In genomic region chr6:31639449-31639861, GRCh38 we compare ENCODE assay signal across 12 cellular contexts. TPM values are rescaled to one million over a fixed set of nuclear protein-coding genes. Genes with fewer than 3 reads are reported as not detected.
DNase-seq lines count a peak whose midpoint lies in the region; ATAC-seq lines count a peak whose summit lies in the region.
"Had no signal": no experiment of that assay in that cellular context is flagged by ENCODE, and none has a peak within 500 bp of the region (broad histone marks: within the 10 kb centered on the region; RNA-seq: fewer than 3 reads in every experiment).

No MANE protein-coding gene starts in this region.

- peak overlapping the region; percentile 90 for H3K27ac Mint-ChIP-seq in stimulated activated naive CD8-positive, alpha-beta T cell treated with anti-CD3 and anti-CD28 coated beads, Interleukin-15, Interleukin-2, amounts not matched to agents 100 ng/mL and 50 ng/mL, for 24 hours

- no peak for ATAC-seq in GM19324 (IDR thresholded peaks at IDR 0.05; ENCODE audit: low FRiP score, unreplicated experiment)
- ATAC-seq: sciatic nerve had no signal

- H3K4me3 Mint-ChIP-seq in stimulated activated naive CD8-positive, alpha-beta T cell treated with anti-CD3 and anti-CD28 coated beads, Interleukin-15, Interleukin-2, amounts not matched to agents 100 ng/mL and 50 ng/mL, for 24 hours: no peak overlapping the region

- no peaks in the 10 kb centered on the region for H3K9me3 Mint-ChIP-seq in stimulated activated naive CD8-positive, alpha-beta T cell treated with anti-CD3 and anti-CD28 coated beads, Interleukin-15, Interleukin-2, amounts not matched to agents 100 ng/mL and 50 ng/mL, for 24 hours

- peaks cover 11% of the 10 kb centered on the region for H3K4me1 Mint-ChIP-seq in stimulated activated naive CD8-positive, alpha-beta T cell treated with anti-CD3 and anti-CD28 coated beads, Interleukin-15, Interleukin-2, amounts not matched to agents 100 ng/mL and 50 ng/mL, for 24 hours (ENCODE audit: low read depth)

- H3K36me3 Mint-ChIP-seq in stimulated activated naive CD8-positive, alpha-beta T cell treated with anti-CD3 and anti-CD28 coated beads, Interleukin-15, Interleukin-2, amounts not matched to agents 100 ng/mL and 50 ng/mL, for 24 hours (ENCODE audit: low read depth): peaks cover 69% of the 10 kb centered on the region

- peak; percentile 58 for DNase-seq in stimulated activated CD4-positive, alpha-beta T cell treated with anti-CD3 and anti-CD28 coated beads, Interleukin-15, amount 100 ng/mL, for 24 hours
- DNase-seq in stimulated activated CD4-positive, alpha-beta T cell treated with anti-CD3 and anti-CD28 coated beads, Interleukin-12 subunit alpha, Interleukin-12 subunit beta, amount 100 ng/mL, for 4 hours: no peak
- DNase-seq in RPMI7951 (ENCODE audit: low read depth) (peak; percentile 92), dermis blood vessel endothelial cell (peak; percentile 68), NCI-H187 (lab: John Stamatoyannopoulos, UW) (no peak)
- DNase-seq in activated effector memory CD4-positive, alpha-beta T cell treated with Interleukin-2 at 50 U/mL for 16 hours: no peak
- DNase-seq: adrenal gland, KG1, uterus had no signal

- H3K27me3 Mint-ChIP-seq in stimulated activated naive CD8-positive, alpha-beta T cell treated with anti-CD3 and anti-CD28 coated beads, Interleukin-15, Interleukin-2, amounts not matched to agents 100 ng/mL and 50 ng/mL, for 24 hours: no peaks in the 10 kb centered on the region

RNA-seq across cellular contexts. Expression of gene BAG6, which starts 13.0 kb away (rescaled TPM):
- total RNA-seq in RPMI7951 (2014; rRNA removed; shearing (Covaris generic)): 124 and 161 TPM in 2 replicates
- 133 and 309 TPM in 2 replicates for total RNA-seq in dermis blood vessel endothelial cell

RNA-seq across cellular contexts. Expression of gene APOM, which starts 16.2 kb away (rescaled TPM):
- 2.5 and 3.4 TPM in 2 replicates for total RNA-seq in RPMI7951 (2014; rRNA removed; shearing (Covaris generic))
- total RNA-seq in dermis blood vessel endothelial cell: 0.34 and 0.37 TPM in 2 replicates

RNA-seq across cellular contexts. Expression of gene PRRC2A, which starts 18.9 kb away (rescaled TPM):
- 52.8 and 53.7 TPM in 2 replicates for total RNA-seq in RPMI7951 (2014; rRNA removed; shearing (Covaris generic))
- total RNA-seq in dermis blood vessel endothelial cell: 32.2 and 70.8 TPM in 2 replicates

RNA-seq across cellular contexts. Expression of gene C6orf47, which starts 21.1 kb away (rescaled TPM):
- total RNA-seq in RPMI7951 (2014; rRNA removed; shearing (Covaris generic)): 13.9 and 18.6 TPM in 2 replicates
- total RNA-seq in dermis blood vessel endothelial cell: 20.6 and 28.6 TPM in 2 replicates

RNA-seq across cellular contexts. Expression of gene AIF1, which starts 24.4 kb away (rescaled TPM):
- not detected in 2 replicates for total RNA-seq in RPMI7951 (2014; rRNA removed; shearing (Covaris generic))
- total RNA-seq in dermis blood vessel endothelial cell: not detected in 2 replicates

Comparison
In these comparisons a context has a peak if more than half of its experiments do, and no peak if none do; other contexts are left out.
1. DNase-seq: peak in stimulated activated CD4-positive, alpha-beta T cell treated with anti-CD3 and anti-CD28 coated beads, Interleukin-15, amount 100 ng/mL, for 24 hours (single experiment), RPMI7951 (single experiment) and dermis blood vessel endothelial cell (single experiment); none in stimulated activated CD4-positive, alpha-beta T cell treated with anti-CD3 and anti-CD28 coated beads, Interleukin-12 subunit alpha, Interleukin-12 subunit beta, amount 100 ng/mL, for 4 hours (single experiment), NCI-H187 (0 of 2) and activated effector memory CD4-positive, alpha-beta T cell treated with Interleukin-2 at 50 U/mL for 16 hours (single experiment).